In genomic region chrX:85391185-85391878, GRCh38 we compare ENCODE assay signal across 24 cellular contexts. TPM values are rescaled to one million over a fixed set of nuclear protein-coding genes. Genes with fewer than 3 reads are reported as not detected.
A peak's percentile ranks its signal among the peaks of the same experiment; 100 is the strongest.
DNase-seq lines count a peak whose midpoint lies in the region; ATAC-seq, FAIRE-seq and TF ChIP-seq lines count a peak whose summit lies in the region.
"Had no signal": no experiment of that assay in that cellular context is flagged by ENCODE, and none has a peak within 500 bp of the region (broad histone marks: within the 10 kb centered on the region; RNA-seq: fewer than 3 reads in every experiment).

No MANE protein-coding gene starts in this region.

- no peaks in the 10 kb centered on the region for H3K36me3 ChIP-seq in cardiac muscle cell
- no peaks in the 10 kb centered on the region for H3K36me3 ChIP-seq in body of pancreas (replicated peaks in 1 of 2; ENCODE audit: insufficient read depth in 1 of 2, low read depth in 2 of 2)
- H3K36me3 ChIP-seq: BLaER1 had no signal

- intact Hi-C loops in cardiac septum (cut with DNase I) = no loop called here
- intact Hi-C loops in left colon (cut with DNase I, micrococcal nuclease) = no loop called here
- intact Hi-C loops in body of pancreas (cut with DNase I) = no loop called here

- H3K9me3 ChIP-seq in cardiac muscle cell (ENCODE audit: low read depth) (no peaks in the 10 kb centered on the region), body of pancreas (no peaks in the 10 kb centered on the region)
- H3K9me3 ChIP-seq: BLaER1, Caco-2 had no signal

- DNase-seq in cardiac muscle cell (ENCODE audit: low read depth in 1 of 2, low spot score in 1 of 2) (peak in 1 of 2 donors; percentile 53), cardiac septum (ENCODE audit: low spot score) (no peak), left colon (no peak), body of pancreas (no peak), NCI-H526 treated with DMSO at 0.1 percent for 48 hours (lab: John Stamatoyannopoulos, UW) (no peak), RCC 7860 (ENCODE audit: low spot score) (no peak)
- DNase-seq in activated CD4-positive, alpha-beta T cell treated with anti-CD3 and anti-CD28 coated beads, Interleukin-2, amount 50 U/mL, for 4 hours = no peak
- DNase-seq: Caco-2; CD4-positive, CD25-positive, alpha-beta regulatory T cell; CD8-positive, alpha-beta T cell; DMS153; DND-41; GM23248; H7; HCEC 1CT had no signal

- 38 to 43% methylated on average over 1 of the region's 1 CpG for WGBS in body of pancreas, 2 donors

- peaks cover 3% of the 10 kb centered on the region for H3K4me1 ChIP-seq in cardiac muscle cell (ENCODE audit: low read depth)
- H3K4me1 ChIP-seq in body of pancreas = no peaks in the 10 kb centered on the region
- H3K4me1 ChIP-seq: BLaER1, Caco-2 had no signal

- H3K27ac ChIP-seq in cardiac muscle cell (peak overlapping the region; percentile 45), body of pancreas (no peak overlapping the region)
- H3K27ac ChIP-seq: 22Rv1, BLaER1, C4-2B, GM23248 had no signal

- ATAC-seq in left colon (peak; percentile 67), body of pancreas (no peak)
- ATAC-seq: CD8-positive, alpha-beta T cell had no signal

- no peak overlapping the region for H3K4me3 ChIP-seq in cardiac muscle cell
- no peak overlapping the region for H3K4me3 ChIP-seq in body of pancreas
- H3K4me3 ChIP-seq: BLaER1, GM23248 had no signal

- peak; percentile 47 for FAIRE-seq in colon (lab: Jason Lieb, UNC)
- FAIRE-seq in RCC 7860 (lab: Jason Lieb, UNC) = no peak
- FAIRE-seq: A204.1, G401.6, GM12892, H1 had no signal

- TF ChIP-seq CTCF in cardiac muscle cell (IDR thresholded peaks at IDR 0.05; ENCODE audit: low read depth, low read length) (no peak), body of pancreas (IDR thresholded peaks at IDR 0.05) (no peak)

- H3K27me3 ChIP-seq in cardiac muscle cell (no peaks in the 10 kb centered on the region), body of pancreas (no peaks in the 10 kb centered on the region)

- no peak for TF ChIP-seq POLR2A in body of pancreas (IDR thresholded peaks at IDR 0.05)

RNA-seq across cellular contexts. Expression of gene POF1B, which starts 11.9 kb away (rescaled TPM):
- total RNA-seq in cardiac muscle cell (0.12 and 0.28 TPM in 2 replicates), cardiac septum (3.7 TPM), left colon (100 to 1,000 TPM; 159 to 184 TPM), body of pancreas (10 to 100 TPM in 1 of 2 donors, 1 to 10 TPM in 1; 8.6 to 24.1 TPM)
- polyA plus RNA-seq in cardiac muscle cell = 0.76 TPM in 1 of 2 replicates, not detected in the other
- total RNA-seq: CD8-positive, alpha-beta T cell; GM23248; H1; H7 had no signal
- polyA plus RNA-seq: AG04450, GM23248, H1 had no signal

Comparison
In these comparisons a context has a peak if more than half of its experiments do, and no peak if none do; other contexts are left out.
1. RNA of gene POF1B, which starts 11.9 kb away (total RNA-seq): 159 to 184 TPM in left colon; 8.6 to 24.1 TPM in body of pancreas, 3.7 TPM in cardiac septum (single experiment) and 0.12 to 0.28 TPM in cardiac muscle cell; every median in the first group is over 4 times any median in the second.